In genomic region chr2:579351-579886, GRCh38 we compare ENCODE assay signal across 1 cellular context.
TF ChIP-seq lines count a peak whose summit lies in the region.

No MANE protein-coding gene starts in this region.

TF ChIP-seq in GM23338, 12 proteins besides CTCF, POLR2A, EP300 and RAD21 (continued from another document):
- no peak for TF ChIP-seq REST (IDR thresholded peaks at IDR 0.05; ENCODE audit: unreplicated experiment)
- no peak for TF ChIP-seq ZNF331 (CRISPR knock-in tag; IDR thresholded peaks at IDR 0.05; ENCODE audit: low read depth)
- TF ChIP-seq ETS1 (IDR thresholded peaks at IDR 0.05) = no peak
- no peak for TF ChIP-seq EZH2phosphoT487 (IDR thresholded peaks at IDR 0.05; ENCODE audit: unreplicated experiment)
- TF ChIP-seq NANOG (IDR thresholded peaks at IDR 0.05; ENCODE audit: borderline replicate concordance) = no peak
- TF ChIP-seq CREB1 (CRISPR knock-in tag; IDR thresholded peaks at IDR 0.05; ENCODE audit: low read depth) = no peak
- TF ChIP-seq JUNB (IDR thresholded peaks at IDR 0.05; ENCODE audit: unreplicated experiment) = no peak
- TF ChIP-seq ZNF462 (CRISPR knock-in tag; IDR thresholded peaks at IDR 0.05) = no peak
- TF ChIP-seq STAT1 (IDR thresholded peaks at IDR 0.05; ENCODE audit: unreplicated experiment) = no peak
- no peak for TF ChIP-seq ZNF114 (CRISPR knock-in tag; IDR thresholded peaks at IDR 0.05)
